Comparison of ENCODE assay signal across 10 cellular contexts in the genomic region with DNA sequence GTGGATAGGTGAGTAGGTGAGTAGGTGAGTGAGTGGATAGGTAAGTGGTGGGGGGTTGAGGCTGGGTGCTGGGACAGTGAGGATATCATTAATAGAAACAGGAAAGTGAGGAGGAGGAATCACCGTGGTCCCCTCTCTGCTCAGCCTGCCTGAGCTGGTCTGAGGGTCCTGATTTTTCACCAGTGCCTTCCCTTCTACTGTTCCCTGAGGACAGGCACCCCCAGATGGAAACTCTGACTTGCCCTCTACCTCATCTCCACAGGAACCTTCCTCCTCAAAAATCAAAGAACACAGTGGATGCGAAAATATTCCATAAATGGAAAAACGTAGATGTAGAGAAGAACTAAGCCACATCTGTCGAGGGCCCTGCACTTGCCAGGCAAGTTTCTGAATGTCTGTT. TPM values are rescaled to one million over a fixed set of nuclear protein-coding genes. Genes with fewer than 3 reads are reported as not detected.
DNase-seq lines count a peak whose midpoint lies in the region; ATAC-seq and TF ChIP-seq lines count a peak whose summit lies in the region.
"Had no signal": no experiment of that assay in that cellular context is flagged by ENCODE, and none has a peak within 500 bp of the region (broad histone marks: within the 10 kb centered on the region; RNA-seq: fewer than 3 reads in every experiment).

No MANE protein-coding gene starts in this region.

- peak overlapping the region; percentile 91 for H3K27ac Mint-ChIP-seq in activated CD4-positive, alpha-beta T cell treated with anti-CD3 and anti-CD28 coated beads, Interleukin-2, amount 10 ng/mL, durations not matched to agents 24 days and 14 days
- peak overlapping the region; percentile 61 for H3K27ac Mint-ChIP-seq in endothelial cell (ENCODE audit: unreplicated experiment)
- H3K27ac Mint-ChIP-seq in stimulated activated memory B cell treated with anti-CD40 and anti-IgM and Interleukin-4, amounts not matched to agents 10 μg/mL and 1 μg/mL and 100 μg/mL, for 72 hours, result peak overlapping the region; percentile 76

- TF ChIP-seq CTCF in RWPE1 (conservative IDR thresholded peaks at IDR 0.05; ENCODE audit: low read depth), result no peak
- TF ChIP-seq CTCF in endothelial cell (IDR thresholded peaks at IDR 0.05; ENCODE audit: unreplicated experiment), result no peak

- H3K27me3 Mint-ChIP-seq in activated CD4-positive, alpha-beta T cell treated with anti-CD3 and anti-CD28 coated beads, Interleukin-2, amount 10 ng/mL, durations not matched to agents 24 days and 14 days, result no peaks in the 10 kb centered on the region
- peaks cover 11% of the 10 kb centered on the region for H3K27me3 Mint-ChIP-seq in endothelial cell (ENCODE audit: unreplicated experiment)
- no peaks in the 10 kb centered on the region for H3K27me3 Mint-ChIP-seq in stimulated activated memory B cell treated with anti-CD40 and anti-IgM and Interleukin-4, amounts not matched to agents 10 μg/mL and 1 μg/mL and 100 μg/mL, for 72 hours

- H3K4me1 Mint-ChIP-seq in activated CD4-positive, alpha-beta T cell treated with anti-CD3 and anti-CD28 coated beads, Interleukin-2, amount 10 ng/mL, durations not matched to agents 24 days and 14 days, result peaks cover 88% of the 10 kb centered on the region
- peaks cover 54% of the 10 kb centered on the region for H3K4me1 Mint-ChIP-seq in endothelial cell (ENCODE audit: unreplicated experiment)
- H3K4me1 Mint-ChIP-seq in stimulated activated memory B cell treated with anti-CD40 and anti-IgM and Interleukin-4, amounts not matched to agents 10 μg/mL and 1 μg/mL and 100 μg/mL, for 72 hours, result peaks cover 69% of the 10 kb centered on the region

- H3K36me3 Mint-ChIP-seq in activated CD4-positive, alpha-beta T cell treated with anti-CD3 and anti-CD28 coated beads, Interleukin-2, amount 10 ng/mL, durations not matched to agents 24 days and 14 days (ENCODE audit: low read depth), result peaks cover 45% of the 10 kb centered on the region
- H3K36me3 Mint-ChIP-seq in endothelial cell (ENCODE audit: low read depth, unreplicated experiment), result peaks cover 31% of the 10 kb centered on the region
- H3K36me3 Mint-ChIP-seq in stimulated activated memory B cell treated with anti-CD40 and anti-IgM and Interleukin-4, amounts not matched to agents 10 μg/mL and 1 μg/mL and 100 μg/mL, for 72 hours, result no peaks in the 10 kb centered on the region

- DNase-seq in activated CD4-positive, alpha-beta T cell treated with anti-CD3 and anti-CD28 coated beads, Interleukin-2, amount 10 ng/mL, durations not matched to agents 24 days and 14 days, result peak; percentile 67
- DNase-seq in activated CD4-positive, alpha-beta T cell treated with anti-CD3 and anti-CD28 coated beads for 1 hour, result no peak
- DNase-seq in RWPE1 (ENCODE audit: low spot score) (no peak), endothelial cell (ENCODE audit: low spot score) (no peak), HPDE6-E6E7 (ENCODE audit: extremely low spot score) (no peak), NCI-H774 (lab: John Stamatoyannopoulos, UW) (no peak)
- DNase-seq: cerebellar nuclear complex had no signal

- H3K27ac ChIP-seq in RWPE1, result peak overlapping the region; percentile 95
- H3K27ac ChIP-seq: thoracic aorta had no signal

- H3K9me3 Mint-ChIP-seq in activated CD4-positive, alpha-beta T cell treated with anti-CD3 and anti-CD28 coated beads, Interleukin-2, amount 10 ng/mL, durations not matched to agents 24 days and 14 days, result peaks cover 5% of the 10 kb centered on the region
- no peaks in the 10 kb centered on the region for H3K9me3 Mint-ChIP-seq in endothelial cell (ENCODE audit: unreplicated experiment)
- peaks cover 7% of the 10 kb centered on the region for H3K9me3 Mint-ChIP-seq in stimulated activated memory B cell treated with anti-CD40 and anti-IgM and Interleukin-4, amounts not matched to agents 10 μg/mL and 1 μg/mL and 100 μg/mL, for 72 hours

- intact Hi-C loops in activated CD4-positive, alpha-beta T cell treated with anti-CD3 and anti-CD28 coated beads, Interleukin-2, amount 10 ng/mL, durations not matched to agents 24 days and 14 days (cut with micrococcal nuclease), result loop anchor here (1.0 to 5.0 kb wide), 5 partner anchors 10 to 175 kb away; a partner anchor contains a TSS

- POLR2A ChIA-PET in RWPE1 (lab: Yijun Ruan, JAX; ENCODE audit: low non-redundant PET), result no interaction called here

- no peak for ATAC-seq in stimulated activated memory B cell treated with anti-CD40 and anti-IgM and Interleukin-4, amounts not matched to agents 10 μg/mL and 1 μg/mL and 100 μg/mL, for 72 hours
- ATAC-seq in GM18868 (IDR thresholded peaks at IDR 0.05; ENCODE audit: unreplicated experiment), result no peak

- CTCF ChIA-PET in RWPE1 (lab: Yijun Ruan, JAX), result no interaction called here

- H3K4me3 Mint-ChIP-seq in activated CD4-positive, alpha-beta T cell treated with anti-CD3 and anti-CD28 coated beads, Interleukin-2, amount 10 ng/mL, durations not matched to agents 24 days and 14 days, result peak overlapping the region; percentile 84
- no peak overlapping the region for H3K4me3 Mint-ChIP-seq in endothelial cell (ENCODE audit: unreplicated experiment)
- H3K4me3 Mint-ChIP-seq in stimulated activated memory B cell treated with anti-CD40 and anti-IgM and Interleukin-4, amounts not matched to agents 10 μg/mL and 1 μg/mL and 100 μg/mL, for 72 hours, result peak overlapping the region; percentile 71

RNA-seq across cellular contexts. Expression of a gene that starts 1.9 kb away (rescaled TPM):
- total RNA-seq in activated CD4-positive, alpha-beta T cell treated with anti-CD3 and anti-CD28 coated beads, Interleukin-2, amount 10 ng/mL, durations not matched to agents 24 days and 14 days, result 4.6 and 4.9 TPM in 2 replicates
- 5.4 TPM for total RNA-seq in endothelial cell (ENCODE audit: unreplicated experiment)
